Comparison of ENCODE assay signal across 1 cellular context in genomic region chr2:169715379-169716228, GRCh38.
TF ChIP-seq lines count a peak whose summit lies in the region.

No MANE protein-coding gene starts in this region.

TF ChIP-seq in K562, 482 proteins besides CTCF, POLR2A, EP300 and RAD21 (continued from another document and continues in another):
- TF ChIP-seq PML (IDR thresholded peaks at IDR 0.05; ENCODE audit: low read length) (0 out of 2 replicates have a peak, but pooled peaks have one; percentile 34), MXI1 (IDR thresholded peaks at IDR 0.05; ENCODE audit: low read depth, low read length) (no peak), NEUROD1 (IDR thresholded peaks at IDR 0.05; ENCODE audit: borderline replicate concordance, low read depth, low read length, partially characterized antibody) (no peak), E2F6 (IDR thresholded peaks at IDR 0.05; ENCODE audit: borderline replicate concordance in 1 of 2, extremely low read depth in 1 of 2, insufficient read depth in 1 of 2, insufficient read length in 1 of 2, low read depth in 1 of 2, low read length in 1 of 2, poor library complexity in 1 of 2, severe bottlenecking in 1 of 2) (no peak), ZNF347 (CRISPR knock-in tag; IDR thresholded peaks at IDR 0.05; ENCODE audit: low read depth) (no peak), GTF2A2 (tag; IDR thresholded peaks at IDR 0.05) (no peak), ZNF165 (CRISPR knock-in tag; IDR thresholded peaks at IDR 0.05; ENCODE audit: borderline replicate concordance) (no peak), FOXK1 (CRISPR knock-in tag; IDR thresholded peaks at IDR 0.05; ENCODE audit: borderline replicate concordance) (no peak), MNT (conservative IDR thresholded peaks at IDR 0.05) (0 out of 4 replicates have a peak, but pooled peaks of 1 of the 2 experiments have one; percentile 24), HDAC8 (tag; IDR thresholded peaks at IDR 0.05) (no peak), IRF2 (CRISPR knock-in tag; IDR thresholded peaks at IDR 0.05) (no peak), DMBX1 (CRISPR knock-in tag; IDR thresholded peaks at IDR 0.05; ENCODE audit: borderline replicate concordance) (no peak), ZNF449 (CRISPR knock-in tag; IDR thresholded peaks at IDR 0.05) (no peak), ZNF316 (IDR thresholded peaks at IDR 0.05) (no peak), ZNF764 (CRISPR knock-in tag; IDR thresholded peaks at IDR 0.05; ENCODE audit: low read depth) (no peak), SMC3 (conservative IDR thresholded peaks at IDR 0.05; ENCODE audit: insufficient read depth, low read depth, low read length) (no peak), SMARCE1 (IDR thresholded peaks at IDR 0.05) (0 out of 2 replicates have a peak, but pooled peaks have one; percentile 70), BCLAF1 (IDR thresholded peaks at IDR 0.05; ENCODE audit: borderline replicate concordance in 1 of 2, control insufficient read depth in 1 of 2, low read depth in 2 of 2, low read length in 1 of 2) (no peak), NR1H2 (CRISPR knock-in tag; IDR thresholded peaks at IDR 0.05) (no peak), OTX1 (CRISPR knock-in tag; IDR thresholded peaks at IDR 0.05) (no peak), PRDM10 (IDR thresholded peaks at IDR 0.05; ENCODE audit: partially characterized antibody) (no peak), BRCA1 (IDR thresholded peaks at IDR 0.05) (no peak), BRCA1 (CRISPR knock-in tag; IDR thresholded peaks at IDR 0.05) (no peak), STAG1 (CRISPR knock-in tag; IDR thresholded peaks at IDR 0.05; ENCODE audit: borderline replicate concordance) (no peak), NR2C1 (IDR thresholded peaks at IDR 0.05) (no peak), NR2C1 (tag; IDR thresholded peaks at IDR 0.05) (no peak), MTA3 (IDR thresholded peaks at IDR 0.05; ENCODE audit: borderline replicate concordance) (no peak), ZNF395 (CRISPR knock-in tag; IDR thresholded peaks at IDR 0.05) (0 out of 2 replicates have a peak, but pooled peaks have one; percentile 78), SAFB2 (IDR thresholded peaks at IDR 0.05; ENCODE audit: borderline replicate concordance, low read depth, low read length, severe bottlenecking) (no peak), ZNF274 (IDR thresholded peaks at IDR 0.05; ENCODE audit: borderline replicate concordance, low read depth, low read length) (no peak), ZNF143 (CRISPR knock-in tag; IDR thresholded peaks at IDR 0.05) (no peak), POLR2AphosphoS2 (IDR thresholded peaks at IDR 0.05; ENCODE audit: low read length) (no peak), TGIF2 (CRISPR knock-in tag; IDR thresholded peaks at IDR 0.05) (no peak), GABPB2 (CRISPR knock-in tag; conservative IDR thresholded peaks at IDR 0.05) (no peak), MAFK (IDR thresholded peaks at IDR 0.05; ENCODE audit: low read length) (no peak), ZBTB40 (IDR thresholded peaks at IDR 0.05) (no peak), ZBTB40 (CRISPR knock-in tag; IDR thresholded peaks at IDR 0.05) (no peak), THRB (CRISPR knock-in tag; conservative IDR thresholded peaks at IDR 0.05) (no peak), ARID1B (IDR thresholded peaks at IDR 0.05) (peak; percentile 67)
